In the genomic region with DNA sequence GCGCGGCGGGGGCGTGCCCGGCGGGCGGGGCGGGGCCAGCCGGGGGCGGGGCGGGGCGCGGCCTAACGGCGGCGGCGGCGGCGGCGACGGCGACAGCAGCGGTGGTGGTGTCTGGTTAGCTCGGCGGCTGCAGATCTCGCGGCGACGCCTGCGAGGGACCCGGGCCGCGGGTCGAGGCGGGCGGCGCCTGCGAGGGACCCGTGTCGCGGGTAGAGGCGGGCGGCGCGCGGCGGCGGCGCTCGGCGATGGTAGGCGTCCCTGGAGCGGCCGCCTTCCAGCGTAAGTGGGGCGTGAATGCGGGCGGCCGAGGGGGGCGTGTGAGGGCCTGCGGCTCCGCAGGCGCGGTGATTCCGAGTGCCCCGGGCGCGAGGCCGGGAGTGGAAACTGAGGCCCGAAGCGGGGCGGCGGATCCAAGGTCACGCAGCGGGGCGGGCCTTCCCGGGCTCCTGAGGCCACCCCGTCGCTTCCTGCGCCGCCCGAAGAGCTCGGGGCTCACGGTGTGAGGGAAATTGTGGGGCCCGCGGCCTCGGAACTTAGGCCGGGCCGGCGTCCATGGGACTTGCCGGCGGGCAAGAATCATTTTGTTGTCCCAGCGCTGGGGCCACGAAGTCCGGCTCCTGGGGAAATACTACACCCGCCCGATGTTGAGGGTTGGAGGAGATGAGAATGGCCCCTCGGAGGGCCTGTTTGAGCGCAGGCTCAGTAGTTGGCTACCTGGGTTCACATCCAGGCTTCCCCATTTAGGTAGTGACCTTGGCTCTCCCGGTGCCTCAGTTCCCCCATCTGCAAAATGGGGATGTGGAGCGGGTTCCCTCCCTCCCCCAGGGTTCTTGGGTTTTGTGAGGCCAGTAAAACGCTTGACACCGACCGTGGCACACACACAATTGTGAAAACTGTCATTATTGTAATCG, we compare ENCODE assay signal across 8 cellular contexts. TPM values are rescaled to one million over a fixed set of nuclear protein-coding genes. Genes with fewer than 3 reads are reported as not detected.
DNase-seq lines count a peak whose midpoint lies in the region; ATAC-seq, FAIRE-seq and TF ChIP-seq lines count a peak whose summit lies in the region.

Gene CBFA2T2, plus strand, starts transcription at position 74 of the 911 bp plus-strand sequence. Its CDS starts 172 bp downstream, at position 246.

- peak within 1 kb of the TSS; percentile 53; the same call in 1 of the 2 replicates for H2AFZ ChIP-seq in OCI-LY7 (ENCODE audit: low read length)
- H2AFZ ChIP-seq in HepG2 (ENCODE audit: low read length): peak within 1 kb of the TSS; percentile 51

- H3K27ac ChIP-seq in A549 (peak within 1 kb of the TSS; percentile 87 to 90), OCI-LY7 (ENCODE audit: low read depth, low read length, poor library complexity, severe bottlenecking) (peak within 1 kb of the TSS; percentile 65), HepG2 (ENCODE audit: extremely low read length, insufficient read depth, low read length) (peak within 1 kb of the TSS; percentile 91)

- H3K4me1 ChIP-seq in A549: peaks cover 14% of the 10 kb centered on the region
- H3K4me1 ChIP-seq in OCI-LY7 (ENCODE audit: insufficient read depth, low read length, poor library complexity, severe bottlenecking): peaks cover 34% of the 10 kb centered on the region
- peaks cover 32% of the 10 kb centered on the region for H3K4me1 ChIP-seq in HepG2 (ENCODE audit: insufficient read depth, low read length)

- H3K9me2 ChIP-seq in OCI-LY7 (ENCODE audit: insufficient read depth, low read length): no peaks in the 10 kb centered on the region

- TF ChIP-seq EP300 in A549 (IDR thresholded peaks at IDR 0.05) (no peak), HepG2 (IDR thresholded peaks at IDR 0.05; ENCODE audit: low read depth in 2 of 2, low read length in 2 of 2) (no peak), HepG2 (CRISPR knock-in tag; IDR thresholded peaks at IDR 0.05; ENCODE audit: borderline replicate concordance) (no peak; the same call in 1 of the 2 replicates)

- H3K79me2 ChIP-seq in OCI-LY7 (ENCODE audit: insufficient read depth, low read depth, low read length) (peaks cover 47% of the 10 kb centered on the region), HepG2 (ENCODE audit: insufficient read depth, low read length) (peaks cover 36% of the 10 kb centered on the region)

- H4K20me1 ChIP-seq in OCI-LY7 (ENCODE audit: insufficient read depth, low read length) (no peaks in the 10 kb centered on the region), HepG2 (ENCODE audit: insufficient read depth, low read length) (peaks cover 12% of the 10 kb centered on the region; the same call in 1 of the 2 replicates)

- in situ Hi-C loops in HepG2 (cut with HindIII; ENCODE audit: extremely low pct_ligation_motif_present, low pct_unique_long_range_greater_than_20kb): no loop called here

- no peaks in the 10 kb centered on the region for H3K9me3 ChIP-seq in A549
- H3K9me3 ChIP-seq in OCI-LY7 (ENCODE audit: low read length): no peaks in the 10 kb centered on the region
- H3K9me3 ChIP-seq in HepG2 (ENCODE audit: low read length): no peaks in the 10 kb centered on the region

- BruUV-seq in OCI-LY7 (replicated peaks; lab: Mats Ljungman, UMichigan): no TSS peak
- no TSS peak for BruUV-seq in HepG2 (replicated peaks; lab: Mats Ljungman, UMichigan)

- ATAC-seq in A549 (peak; percentile 84 to 93), HG02870 (IDR thresholded peaks at IDR 0.05; ENCODE audit: unreplicated experiment) (peak; percentile 53), HepG2 (peak; percentile 84)

- DNase-seq in A549 (ENCODE audit: low read depth in 1 of 2, low spot score in 1 of 2) (peak; percentile 50 to 66), OCI-LY7 (ENCODE audit: low spot score) (no peak), choroid plexus epithelial cell (ENCODE audit: low read depth) (peak; percentile 70), HepG2 (ENCODE audit: low spot score) (peak; percentile 34), islet precursor cell (no peak)
- DNase-seq in stimulated activated CD8-positive, alpha-beta memory T cell treated with anti-CD3 and anti-CD28 coated beads, Interleukin-7, amount 100 ng/mL, for 24 hours (ENCODE audit: low read depth): peak; percentile 14

- H3K4me3 ChIP-seq in A549: peak within 1 kb of the TSS; percentile 75
- peak within 1 kb of the TSS; percentile 87 for H3K4me3 ChIP-seq in GM12875 (ENCODE audit: low read depth, low read length)
- H3K4me3 ChIP-seq in OCI-LY7 (ENCODE audit: low read depth, low read length, poor library complexity, severe bottlenecking): peak within 1 kb of the TSS; percentile 85
- peak within 1 kb of the TSS; percentile 81 for H3K4me3 ChIP-seq in choroid plexus epithelial cell (ENCODE audit: low read depth, low read length)
- H3K4me3 ChIP-seq in HepG2 (replicated peaks in 1 of 3; ENCODE audit: insufficient read depth in 1 of 3, low read depth in 2 of 3, low read length in 3 of 3): peak within 1 kb of the TSS; percentile 88 to 92 (median 89)

- H3K9ac ChIP-seq in HepG2 (ENCODE audit: insufficient read depth, low read depth, low read length): peak within 1 kb of the TSS; percentile 96

- FAIRE-seq in A549 (lab: Jason Lieb, UNC) (no peak), HepG2 (lab: Jason Lieb, UNC) (no peak)

- no peak for TF ChIP-seq CTCF in A549 (IDR thresholded peaks at IDR 0.05)
- no peak for TF ChIP-seq CTCF in GM12875 (IDR thresholded peaks at IDR 0.05; ENCODE audit: borderline replicate concordance, insufficient read depth, low read depth, low read length)
- no peak for TF ChIP-seq CTCF in OCI-LY7 (conservative IDR thresholded peaks at IDR 0.05; ENCODE audit: low read length)
- TF ChIP-seq CTCF in choroid plexus epithelial cell (conservative IDR thresholded peaks at IDR 0.05; ENCODE audit: low read depth, low read length): no peak
- peak; percentile 25; the same call in 1 of the 2 replicates for TF ChIP-seq CTCF in HepG2 (CRISPR knock-in tag; IDR thresholded peaks at IDR 0.05)

- 2% methylated on average over 24 of the region's 105 CpGs for WGBS in A549 (ENCODE audit: missing lambda C conversion rate)
- under 1% methylated on average over 27 of the region's 105 CpGs for WGBS in HepG2 (ENCODE audit: low lambda C conversion rate)

- intact Hi-C loops in OCI-LY7 (cut with micrococcal nuclease; ENCODE audit: unreplicated experiment): no loop called here
- intact Hi-C loops in HepG2 (cut with micrococcal nuclease; ENCODE audit: unreplicated experiment): no loop called here

- POLR2A ChIA-PET in A549 (lab: Yijun Ruan, JAX) (interaction anchor here (0.5 to 2.5 kb wide), 26 partner anchors 11 to 757 kb away, joined by 3 to 10 read pairs (median 4); partner anchors contain the start of genes CDK5RAP1, CHMP4B, SNTA1 and ZNF341), OCI-LY7 (lab: Charles Lee) (interaction anchor here (0.5 to 2.5 kb wide), 16 partner anchors 11 to 215 kb away, joined by 3 to 12 read pairs (median 4); partner anchors contain the start of genes C20orf144 and SNTA1), HepG2 (lab: Yijun Ruan, JAX) (interaction anchor here (0.6 to 2.5 kb wide), 44 partner anchors 9 to 622 kb away, joined by 3 to 28 read pairs (median 5); partner anchors contain the start of genes ACTL10, CDK5RAP1, EIF2S2 and RALY)

- TF ChIP-seq RAD21 in A549 (conservative IDR thresholded peaks at IDR 0.05 in 1 of 2, IDR thresholded peaks at IDR 0.05 in 1 of 2) (no peak; a peak in 1 of 5 replicates), HepG2 (CRISPR knock-in tag; IDR thresholded peaks at IDR 0.05) (peak; percentile 79)

- CTCF ChIA-PET in A549 (lab: Yijun Ruan, JAX) (interaction anchor here (1.1 kb wide), 1 partner anchor 33 kb away, joined by 6 read pairs; no protein-coding TSS in a partner anchor), OCI-LY7 (lab: Charles Lee; ENCODE audit: unreplicated experiment) (interaction anchor here (0.6 to 1.3 kb wide), 2 partner anchors 21 to 62 kb away, joined by 3 read pairs; no protein-coding TSS in a partner anchor), HepG2 (lab: Yijun Ruan, JAX; ENCODE audit: low intra/inter-chr PET ratio, low total read pairs) (no interaction called here)

- H3K36me3 ChIP-seq in OCI-LY7 (ENCODE audit: insufficient read depth, low read length) (peaks cover 11% of the 10 kb centered on the region; the same call in 1 of the 2 replicates), HepG2 (replicated peaks in 1 of 2; ENCODE audit: control insufficient read depth in 1 of 2, insufficient read depth in 2 of 2, low read length in 2 of 2) (peaks cover 0 to 3% of the 10 kb centered on the region in 2 experiments; a peak in 2 of 5 replicates)

- peak within 1 kb of the TSS; percentile 93 for H3K4me2 ChIP-seq in A549
- peak within 1 kb of the TSS; percentile 96 for H3K4me2 ChIP-seq in OCI-LY7 (ENCODE audit: low read length)
- peak within 1 kb of the TSS; percentile 100 for H3K4me2 ChIP-seq in HepG2 (ENCODE audit: low read depth, low read length)

- H3K27me3 ChIP-seq in HepG2 (ENCODE audit: control insufficient read depth in 1 of 2, insufficient read depth in 2 of 2, low read length in 2 of 2): peaks cover 0 to 5% of the 10 kb centered on the region in 2 experiments; a peak in 1 of 5 replicates

- no peak for TF ChIP-seq POLR2A in A549 (IDR thresholded peaks at IDR 0.05; ENCODE audit: low read length)
- TF ChIP-seq POLR2A in HepG2 (IDR thresholded peaks at IDR 0.05; ENCODE audit: insufficient read depth in 1 of 2, low read depth in 2 of 2, low read length in 2 of 2): peak in 1 of 2 experiments; percentile 66; a peak in 1 of 4 replicates

RNA-seq across cellular contexts. Expression of gene CBFA2T2, which starts in this region (rescaled TPM):
- 9.4 and 10.8 TPM in 2 replicates for polyA plus RNA-seq in A549 (2011; rRNA removed)
- polyA plus RNA-seq in A549 (2012; cell fraction: cytosol; rRNA removed): 5.9 and 8.2 TPM in 2 replicates
- 15.5 and 15.6 TPM in 2 replicates for polyA plus RNA-seq in A549 (2012; cell fraction: nucleus; rRNA removed)
- polyA plus RNA-seq in A549 (2017; fragmentation: RNase III; extraction: RNeasy Plus Mini Kit Qiagen cat#74134 plus additional on column Dnase treatment): 5.2 to 6.8 TPM (median 6.7 TPM) in 3 replicates
- polyA minus RNA-seq in A549 (2011; rRNA and poly(A)+ RNA removed): 16.2 and 17.6 TPM in 2 replicates
- total RNA-seq in OCI-LY7 (2014; rRNA removed; shearing (Covaris generic)): 32.9 and 38.5 TPM in 2 replicates
- total RNA-seq in OCI-LY7 (2022): 20.7 and 22.2 TPM in 2 replicates
- total RNA-seq in HepG2 (2016; rRNA removed; fragmentation: Illumina TruSeq; extraction: Trizol): 6.3 and 7.3 TPM in 2 replicates
- 25.1 and 25.7 TPM in 2 replicates for total RNA-seq in HepG2 (2016; cell fraction: cytosol; rRNA removed; fragmentation: Illumina TruSeq; extraction: Trizol; ENCODE audit: low read depth)
- 6.0 and 6.8 TPM in 2 replicates for total RNA-seq in HepG2 (2016; cell fraction: insoluble cytoplasmic fraction; rRNA removed; fragmentation: Illumina TruSeq; extraction: Trizol)
- total RNA-seq in HepG2 (2016; cell fraction: membrane; rRNA removed; fragmentation: Illumina TruSeq; extraction: Trizol): 9.8 and 12.2 TPM in 2 replicates
- 7.8 and 8.4 TPM in 2 replicates for total RNA-seq in HepG2 (2016; cell fraction: nucleus; rRNA removed; fragmentation: Illumina TruSeq; extraction: Trizol)
- polyA plus RNA-seq in HepG2 (2011; rRNA removed): 20.8 and 21.2 TPM in 2 replicates
- 13.2 and 14.1 TPM in 2 replicates for polyA plus RNA-seq in HepG2 (2011; cell fraction: cytosol; rRNA removed)
- polyA plus RNA-seq in HepG2 (2011; cell fraction: nucleus; rRNA removed): 31.7 and 33.2 TPM in 2 replicates
- polyA plus RNA-seq in HepG2 (2012): 10.5 and 11.1 TPM in 2 replicates
- 1.3 and 2.1 TPM in 2 replicates for polyA plus RNA-seq in HepG2 (2016; cell fraction: cytosol; fragmentation: Illumina TruSeq; extraction: Trizol; ENCODE audit: low read depth)
- 8.7 and 11.6 TPM in 2 replicates for polyA plus RNA-seq in HepG2 (2016; cell fraction: insoluble cytoplasmic fraction; fragmentation: Illumina TruSeq; extraction: Trizol; ENCODE audit: low read depth)
- polyA plus RNA-seq in HepG2 (2016; cell fraction: membrane; fragmentation: Illumina TruSeq; extraction: Trizol; ENCODE audit: low read depth): 4.1 and 4.7 TPM in 2 replicates
- polyA plus RNA-seq in HepG2 (2016; cell fraction: nucleus; fragmentation: Illumina TruSeq; extraction: Trizol; ENCODE audit: insufficient read depth, low read depth): 20.8 and 24.2 TPM in 2 replicates
- polyA minus RNA-seq in HepG2 (2011; rRNA and poly(A)+ RNA removed; ENCODE audit: low replicate concordance): 20.8 and 48.6 TPM in 2 replicates
- 24.4 TPM in 2 replicates for polyA minus RNA-seq in HepG2 (2011; cell fraction: cytosol; rRNA and poly(A)+ RNA removed)
- polyA minus RNA-seq in HepG2 (2011; cell fraction: nucleus; rRNA and poly(A)+ RNA removed): 17.0 and 21.1 TPM in 2 replicates

Comparison
In these comparisons a context has a peak if more than half of its experiments do, and no peak if none do; other contexts are left out.
1. DNase-seq: peak in A549 (2 of 2), choroid plexus epithelial cell (single experiment), HepG2 (single experiment) and stimulated activated CD8-positive, alpha-beta memory T cell treated with anti-CD3 and anti-CD28 coated beads, Interleukin-7, amount 100 ng/mL, for 24 hours (single experiment); none in OCI-LY7 (single experiment) and islet precursor cell (single experiment).
2. Of the 38 proteins assayed by ChIP-seq in both HepG2 and A549: peak only in HepG2: BHLHE40, CHD2, CHD4, CTCF, FOSL2, HMGXB4 and 7 more; only in A549: none; in both: BCL3, ESRRA, KDM1A, MYC and PHF8; in neither: 18; mixed calls (peak in some experiments, not most) for 2.
3. Peak in every context shown above with its lines, with median percentiles within 50 percentile points of each other: ATAC-seq, H3K27ac ChIP-seq, H3K4me2 ChIP-seq and H3K4me3 ChIP-seq.